1 cellular context compared by ENCODE assay signal in the genomic region with DNA sequence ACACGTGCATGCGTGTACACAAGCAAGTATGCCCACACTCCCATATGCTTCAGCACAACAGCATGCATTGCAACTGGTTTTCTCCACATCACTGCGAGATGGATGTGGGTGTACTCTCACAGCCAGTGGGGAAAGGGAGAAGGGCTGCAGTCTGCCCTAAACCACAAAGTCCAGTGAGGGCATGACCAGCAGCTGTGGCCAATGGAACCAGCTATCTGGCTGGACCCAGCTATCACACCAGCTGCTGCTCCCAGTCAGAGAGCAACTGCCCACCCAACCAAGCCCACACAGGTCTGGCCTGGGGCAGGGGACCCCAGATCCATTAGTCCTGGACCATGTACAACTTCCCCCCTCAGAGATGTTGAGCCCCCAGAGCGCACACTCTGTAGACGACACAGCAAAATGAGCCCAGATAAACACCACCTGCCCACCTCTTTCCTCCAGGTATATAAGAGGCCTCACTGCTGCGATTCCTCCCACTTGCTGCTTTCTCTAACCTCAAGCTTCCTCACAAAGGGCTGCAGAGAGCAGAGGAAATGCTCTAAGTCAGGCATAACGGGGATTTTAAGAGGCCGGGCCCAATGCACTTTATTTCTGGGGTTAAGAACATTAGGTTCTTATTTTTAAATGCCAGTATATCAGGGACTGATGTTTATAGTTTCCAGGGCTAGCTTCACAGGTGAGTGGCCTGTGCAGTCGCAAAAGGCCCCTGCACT.
TF ChIP-seq lines count a peak whose summit lies in the region.

No MANE protein-coding gene starts in this region.

TF ChIP-seq in HepG2, 621 proteins besides CTCF, POLR2A, EP300 and RAD21:
- TF ChIP-seq FOXA3 (CRISPR knock-in tag; IDR thresholded peaks at IDR 0.05) (0 out of 2 replicates have a peak, but pooled peaks have one; percentile 20), U2AF1 (optimal IDR thresholded peaks at IDR 0.05; ENCODE audit: low read depth, low read length) (no peak), GZF1 (CRISPR knock-in tag; IDR thresholded peaks at IDR 0.05) (no peak), FOXA1 (IDR thresholded peaks at IDR 0.05) (no peak), FOXA1 (CRISPR knock-in tag; IDR thresholded peaks at IDR 0.05) (0 out of 2 replicates have a peak, but pooled peaks have one; percentile 22)
- TF ChIP-seq, protein P1, sequence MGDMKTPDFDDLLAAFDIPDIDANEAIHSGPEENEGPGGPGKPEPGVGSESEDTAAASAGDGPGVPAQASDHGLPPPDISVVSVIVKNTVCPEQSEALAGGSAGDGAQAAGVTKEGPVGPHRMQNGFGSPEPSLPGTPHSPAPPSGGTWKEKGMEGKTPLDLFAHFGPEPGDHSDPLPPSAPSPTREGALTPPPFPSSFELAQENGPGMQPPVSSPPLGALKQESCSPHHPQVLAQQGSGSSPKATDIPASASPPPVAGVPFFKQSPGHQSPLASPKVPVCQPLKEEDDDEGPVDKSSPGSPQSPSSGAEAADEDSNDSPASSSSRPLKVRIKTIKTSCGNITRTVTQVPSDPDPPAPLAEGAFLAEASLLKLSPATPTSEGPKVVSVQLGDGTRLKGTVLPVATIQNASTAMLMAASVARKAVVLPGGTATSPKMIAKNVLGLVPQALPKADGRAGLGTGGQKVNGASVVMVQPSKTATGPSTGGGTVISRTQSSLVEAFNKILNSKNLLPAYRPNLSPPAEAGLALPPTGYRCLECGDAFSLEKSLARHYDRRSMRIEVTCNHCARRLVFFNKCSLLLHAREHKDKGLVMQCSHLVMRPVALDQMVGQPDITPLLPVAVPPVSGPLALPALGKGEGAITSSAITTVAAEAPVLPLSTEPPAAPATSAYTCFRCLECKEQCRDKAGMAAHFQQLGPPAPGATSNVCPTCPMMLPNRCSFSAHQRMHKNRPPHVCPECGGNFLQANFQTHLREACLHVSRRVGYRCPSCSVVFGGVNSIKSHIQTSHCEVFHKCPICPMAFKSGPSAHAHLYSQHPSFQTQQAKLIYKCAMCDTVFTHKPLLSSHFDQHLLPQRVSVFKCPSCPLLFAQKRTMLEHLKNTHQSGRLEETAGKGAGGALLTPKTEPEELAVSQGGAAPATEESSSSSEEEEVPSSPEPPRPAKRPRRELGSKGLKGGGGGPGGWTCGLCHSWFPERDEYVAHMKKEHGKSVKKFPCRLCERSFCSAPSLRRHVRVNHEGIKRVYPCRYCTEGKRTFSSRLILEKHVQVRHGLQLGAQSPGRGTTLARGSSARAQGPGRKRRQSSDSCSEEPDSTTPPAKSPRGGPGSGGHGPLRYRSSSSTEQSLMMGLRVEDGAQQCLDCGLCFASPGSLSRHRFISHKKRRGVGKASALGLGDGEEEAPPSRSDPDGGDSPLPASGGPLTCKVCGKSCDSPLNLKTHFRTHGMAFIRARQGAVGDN (CRISPR knock-in tag; IDR thresholded peaks at IDR 0.05): peak; percentile 54
TF ChIP-seq in HepG2: peak in this region for 3.
